ENCODE assay signal across 2 cellular contexts in genomic region chrX:153645921-153646481, GRCh38.
TF ChIP-seq lines count a peak whose summit lies in the region.

No MANE protein-coding gene starts in this region.

TF ChIP-seq in K562, 482 proteins besides CTCF, POLR2A, EP300 and RAD21:
- no peak for TF ChIP-seq TBP (optimal IDR thresholded peaks at IDR 0.05; ENCODE audit: low read depth, low read length)
- peak; percentile 57; the same call in 1 of the 2 replicates for TF ChIP-seq CEBPB (tag; IDR thresholded peaks at IDR 0.05)
- TF ChIP-seq CEBPG (CRISPR knock-in tag; IDR thresholded peaks at IDR 0.05): 0 out of 2 replicates have a peak, but pooled peaks have one; percentile 25
- TF ChIP-seq CEBPG (tag; conservative IDR thresholded peaks at IDR 0.05 in 1 of 2, IDR thresholded peaks at IDR 0.05 in 1 of 2): no peak
- TF ChIP-seq MED1 (CRISPR knock-in tag; IDR thresholded peaks at IDR 0.05; ENCODE audit: borderline replicate concordance): no peak

TF ChIP-seq in GM23338, 12 proteins besides CTCF, POLR2A, EP300 and RAD21:
- TF ChIP-seq, protein P1, sequence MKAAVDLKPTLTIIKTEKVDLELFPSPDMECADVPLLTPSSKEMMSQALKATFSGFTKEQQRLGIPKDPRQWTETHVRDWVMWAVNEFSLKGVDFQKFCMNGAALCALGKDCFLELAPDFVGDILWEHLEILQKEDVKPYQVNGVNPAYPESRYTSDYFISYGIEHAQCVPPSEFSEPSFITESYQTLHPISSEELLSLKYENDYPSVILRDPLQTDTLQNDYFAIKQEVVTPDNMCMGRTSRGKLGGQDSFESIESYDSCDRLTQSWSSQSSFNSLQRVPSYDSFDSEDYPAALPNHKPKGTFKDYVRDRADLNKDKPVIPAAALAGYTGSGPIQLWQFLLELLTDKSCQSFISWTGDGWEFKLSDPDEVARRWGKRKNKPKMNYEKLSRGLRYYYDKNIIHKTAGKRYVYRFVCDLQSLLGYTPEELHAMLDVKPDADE (IDR thresholded peaks at IDR 0.05): no peak
- TF ChIP-seq ZNF331 (CRISPR knock-in tag; IDR thresholded peaks at IDR 0.05; ENCODE audit: low read depth): no peak
- TF ChIP-seq ZNF462 (CRISPR knock-in tag; IDR thresholded peaks at IDR 0.05): no peak
- no peak for TF ChIP-seq EZH2 (IDR thresholded peaks at IDR 0.05; ENCODE audit: low read depth, unreplicated experiment)
- TF ChIP-seq EZH2phosphoT487 (IDR thresholded peaks at IDR 0.05; ENCODE audit: unreplicated experiment): no peak
- TF ChIP-seq NANOG (IDR thresholded peaks at IDR 0.05; ENCODE audit: borderline replicate concordance): no peak
- no peak for TF ChIP-seq POLR2AphosphoS5 (IDR thresholded peaks at IDR 0.05; ENCODE audit: low read depth)
- TF ChIP-seq STAT1 (IDR thresholded peaks at IDR 0.05; ENCODE audit: unreplicated experiment): no peak
- TF ChIP-seq, protein P2, sequence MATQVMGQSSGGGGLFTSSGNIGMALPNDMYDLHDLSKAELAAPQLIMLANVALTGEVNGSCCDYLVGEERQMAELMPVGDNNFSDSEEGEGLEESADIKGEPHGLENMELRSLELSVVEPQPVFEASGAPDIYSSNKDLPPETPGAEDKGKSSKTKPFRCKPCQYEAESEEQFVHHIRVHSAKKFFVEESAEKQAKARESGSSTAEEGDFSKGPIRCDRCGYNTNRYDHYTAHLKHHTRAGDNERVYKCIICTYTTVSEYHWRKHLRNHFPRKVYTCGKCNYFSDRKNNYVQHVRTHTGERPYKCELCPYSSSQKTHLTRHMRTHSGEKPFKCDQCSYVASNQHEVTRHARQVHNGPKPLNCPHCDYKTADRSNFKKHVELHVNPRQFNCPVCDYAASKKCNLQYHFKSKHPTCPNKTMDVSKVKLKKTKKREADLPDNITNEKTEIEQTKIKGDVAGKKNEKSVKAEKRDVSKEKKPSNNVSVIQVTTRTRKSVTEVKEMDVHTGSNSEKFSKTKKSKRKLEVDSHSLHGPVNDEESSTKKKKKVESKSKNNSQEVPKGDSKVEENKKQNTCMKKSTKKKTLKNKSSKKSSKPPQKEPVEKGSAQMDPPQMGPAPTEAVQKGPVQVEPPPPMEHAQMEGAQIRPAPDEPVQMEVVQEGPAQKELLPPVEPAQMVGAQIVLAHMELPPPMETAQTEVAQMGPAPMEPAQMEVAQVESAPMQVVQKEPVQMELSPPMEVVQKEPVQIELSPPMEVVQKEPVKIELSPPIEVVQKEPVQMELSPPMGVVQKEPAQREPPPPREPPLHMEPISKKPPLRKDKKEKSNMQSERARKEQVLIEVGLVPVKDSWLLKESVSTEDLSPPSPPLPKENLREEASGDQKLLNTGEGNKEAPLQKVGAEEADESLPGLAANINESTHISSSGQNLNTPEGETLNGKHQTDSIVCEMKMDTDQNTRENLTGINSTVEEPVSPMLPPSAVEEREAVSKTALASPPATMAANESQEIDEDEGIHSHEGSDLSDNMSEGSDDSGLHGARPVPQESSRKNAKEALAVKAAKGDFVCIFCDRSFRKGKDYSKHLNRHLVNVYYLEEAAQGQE (IDR thresholded peaks at IDR 0.05; ENCODE audit: unreplicated experiment): no peak
- no peak for TF ChIP-seq ZNF114 (CRISPR knock-in tag; IDR thresholded peaks at IDR 0.05)
- TF ChIP-seq JUNB (IDR thresholded peaks at IDR 0.05; ENCODE audit: unreplicated experiment): no peak
- no peak for TF ChIP-seq CREB1 (CRISPR knock-in tag; IDR thresholded peaks at IDR 0.05; ENCODE audit: low read depth)
TF ChIP-seq in GM23338: peak in this region for 0.
